8 cellular contexts compared by ENCODE assay signal in the genomic region with DNA sequence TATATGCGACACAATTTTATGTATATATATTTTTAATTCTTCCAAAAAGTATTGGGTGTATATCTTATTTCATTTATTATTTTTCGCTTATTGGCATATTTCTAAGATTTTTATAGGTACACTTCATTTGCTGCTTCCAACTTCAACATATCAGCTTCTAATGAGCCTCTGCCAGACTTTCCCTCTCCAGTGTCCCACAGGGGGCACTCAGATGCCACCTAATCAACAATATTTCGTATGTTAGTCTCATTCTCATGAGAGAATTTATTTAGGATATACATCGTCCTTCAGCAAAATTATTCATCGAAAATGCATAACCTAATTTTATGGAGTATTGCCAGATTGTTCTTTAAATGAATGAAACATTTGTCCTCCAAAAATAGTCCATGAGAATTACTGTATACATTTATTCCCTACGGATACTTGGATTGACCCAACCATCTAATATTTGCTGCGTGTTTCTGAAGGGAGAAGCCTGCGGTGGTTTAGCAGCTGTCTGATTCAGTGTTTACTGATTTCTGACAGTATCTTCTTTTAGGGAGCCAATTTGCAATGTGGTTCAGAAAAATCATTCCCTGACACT.
DNase-seq lines count a peak whose midpoint lies in the region; ATAC-seq and TF ChIP-seq lines count a peak whose summit lies in the region.

No MANE protein-coding gene starts in this region.

- TF ChIP-seq POLR2A in spleen (IDR thresholded peaks at IDR 0.05), result no peak

- H3K4me3 ChIP-seq in spleen, result no peak overlapping the region

- DNase-seq in DMS 273 (lab: John Stamatoyannopoulos, UW; ENCODE audit: unreplicated experiment) (peak; percentile 68), DMS 273 treated with DMSO at 0.1 percent for 48 hours (lab: John Stamatoyannopoulos, UW) (no peak), T-cell (peak; percentile 15 to 64 (median 50)), dermis microvascular lymphatic vessel endothelial cell (ENCODE audit: low read depth in 2 of 2) (peak; percentile 63 to 78), spleen (no peak)

- ATAC-seq in T-cell (replicated peaks in 1 of 4), result peak in 3 of 4 experiments; percentile 26 to 36 (median 33)
- ATAC-seq in HG03280 (IDR thresholded peaks at IDR 0.05; ENCODE audit: unreplicated experiment), result no peak
- ATAC-seq in GM18511 (IDR thresholded peaks at IDR 0.05; ENCODE audit: unreplicated experiment), result no peak

- no peaks in the 10 kb centered on the region for H3K9me3 Mint-ChIP-seq in T-cell

- peaks cover 11 to 18% (median 16%) of the 10 kb centered on the region in 3 donors for H3K4me1 Mint-ChIP-seq in T-cell

- H3K27ac Mint-ChIP-seq in T-cell, result peak overlapping the region in 1 of 2 donors; percentile 45

- no peak overlapping the region for H3K4me3 Mint-ChIP-seq in T-cell

- H3K36me3 ChIP-seq in spleen, result no peaks in the 10 kb centered on the region

- H3K36me3 Mint-ChIP-seq in T-cell, result no peaks in the 10 kb centered on the region

- CTCF ChIA-PET in T-cell (lab: Charles Lee), result interaction anchor here (0.6 to 2.4 kb wide), 35 partner anchors 10 to 577 kb away, joined by 3 to 14 read pairs (median 4); partner anchors contain the start of genes HMGCS1 (in 1 of the 2), TMEM267 (in 1 of the 2) and ZNF131 (in 1 of the 2)

- peaks cover 0 to 23% (median 12%) of the 10 kb centered on the region in 6 donors for H3K4me1 ChIP-seq in spleen

- POLR2A ChIA-PET in T-cell (lab: Charles Lee), result interaction anchor here in 1 of 2 donors (0.6 to 1.2 kb wide), 4 partner anchors 82 to 152 kb away, joined by 3 to 5 read pairs (median 3); no protein-coding TSS in a partner anchor

- no peaks in the 10 kb centered on the region for H3K9me3 ChIP-seq in spleen

- TF ChIP-seq CTCF in LNCAP (IDR thresholded peaks at IDR 0.05) (peak; percentile 34; the same call in 1 of the 2 replicates), spleen (IDR thresholded peaks at IDR 0.05 in 8 of 11, conservative IDR thresholded peaks at IDR 0.05 in 3 of 11) (peak; percentile 23 to 80 (median 57))

- intact Hi-C loops in spleen (cut with DNase I; ENCODE audit: low total_unique reads), result loop anchor here (10.0 kb wide), 3 partner anchors 83 to 193 kb away; partner anchors contain the start of gene ANXA2R

- peaks cover 0 to under 1% of the 10 kb centered on the region in 2 donors for H3K27me3 Mint-ChIP-seq in T-cell

- no peak overlapping the region for H3K27ac ChIP-seq in spleen

- no peaks in the 10 kb centered on the region for H3K27me3 ChIP-seq in spleen (replicated peaks in 1 of 7)

- 54 to 60% (median 54%) methylated on average over 8 of the region's 8 CpGs for WGBS in spleen, 5 donors

Comparison
In these comparisons a context has a peak if more than half of its experiments do, and no peak if none do; other contexts are left out.
1. DNase-seq: peak in DMS 273 (single experiment), T-cell (34 of 34) and dermis microvascular lymphatic vessel endothelial cell (2 of 2); none in DMS 273 treated with DMSO at 0.1 percent for 48 hours (single experiment) and spleen (single experiment).
2. ATAC-seq: peak in T-cell (3 of 4); none in HG03280 (single experiment) and GM18511 (single experiment).